ENCODE assay signal across 16 cellular contexts in genomic region chr12:54161481-54162437, GRCh38. TPM values are rescaled to one million over a fixed set of nuclear protein-coding genes. Genes with fewer than 3 reads are reported as not detected.
DNase-seq lines count a peak whose midpoint lies in the region; ATAC-seq, FAIRE-seq and TF ChIP-seq lines count a peak whose summit lies in the region.
"Had no signal": no experiment of that assay in that cellular context is flagged by ENCODE, and none has a peak within 500 bp of the region (broad histone marks: within the 10 kb centered on the region; RNA-seq: fewer than 3 reads in every experiment).

No MANE protein-coding gene starts in this region.

- H3K9me3 Mint-ChIP-seq in astrocyte (ENCODE audit: unreplicated experiment) (no peaks in the 10 kb centered on the region), mesothelial cell of epicardium (no peaks in the 10 kb centered on the region)

- ATAC-seq in heart left ventricle: no peak
- no peak for ATAC-seq in GM21360 (IDR thresholded peaks at IDR 0.05; ENCODE audit: unreplicated experiment)

- no peak overlapping the region for H3K9ac ChIP-seq in astrocyte (ENCODE audit: low read length)

- DNase-seq in NCI-H82 (lab: John Stamatoyannopoulos, UW) (peak; percentile 73), NCI-H82 treated with DMSO at 0.1 percent for 48 hours (lab: John Stamatoyannopoulos, UW; ENCODE audit: unreplicated experiment) (no peak), astrocyte (ENCODE audit: low read depth) (no peak), mesothelial cell of epicardium (ENCODE audit: low spot score in 2 of 2, unreplicated experiment in 2 of 2) (no peak), heart left ventricle (no peak), lower leg skin (ENCODE audit: low spot score in 2 of 2) (no peak), GM19238 (ENCODE audit: insufficient read length, low spot score) (no peak)
- DNase-seq: DMS 273 treated with DMSO at 0.1 percent for 48 hours, GDM1, H7, MV-4-11, NCI-H1436 treated with DMSO at 0.1 percent for 48 hours, NCI-H2081 had no signal

- H3K4me1 ChIP-seq in astrocyte (ENCODE audit: insufficient read depth, low read length) (no peaks in the 10 kb centered on the region), heart left ventricle (peaks cover 0 to 3% (median 0%) of the 10 kb centered on the region in 12 donors)

- H2AFZ ChIP-seq in astrocyte (ENCODE audit: low read depth, low read length): no peak overlapping the region

- H3K27me3 Mint-ChIP-seq in astrocyte (ENCODE audit: low read depth, unreplicated experiment) (peaks cover 86% of the 10 kb centered on the region), mesothelial cell of epicardium (ENCODE audit: low read depth) (no peaks in the 10 kb centered on the region)

- no peak overlapping the region for H3K4me2 ChIP-seq in astrocyte (ENCODE audit: low read length)

- H3K4me3 ChIP-seq in astrocyte (ENCODE audit: insufficient read depth, low read depth, low read length): no peak overlapping the region
- no peak overlapping the region for H3K4me3 ChIP-seq in heart left ventricle
- no peak overlapping the region for H3K4me3 ChIP-seq in lower leg skin (ENCODE audit: low read depth, poor library complexity, severe bottlenecking)

- H3K36me3 Mint-ChIP-seq in astrocyte (ENCODE audit: low read depth, unreplicated experiment) (peaks cover 3% of the 10 kb centered on the region), mesothelial cell of epicardium (no peaks in the 10 kb centered on the region)

- H3K36me3 ChIP-seq in astrocyte (ENCODE audit: insufficient read depth, low read length) (no peaks in the 10 kb centered on the region), heart left ventricle (no peaks in the 10 kb centered on the region)

- TF ChIP-seq POLR2A in heart left ventricle (IDR thresholded peaks at IDR 0.05) (no peak), lower leg skin (IDR thresholded peaks at IDR 0.05) (no peak)

- H3K27ac ChIP-seq in astrocyte (ENCODE audit: low read depth, low read length) (no peak overlapping the region), heart left ventricle (no peak overlapping the region)

- H3K4me3 Mint-ChIP-seq in astrocyte (ENCODE audit: unreplicated experiment) (no peak overlapping the region), mesothelial cell of epicardium (no peak overlapping the region)

- FAIRE-seq in astrocyte (lab: Jason Lieb, UNC): no peak
- FAIRE-seq: GM12891, GM18507 had no signal

- no peaks in the 10 kb centered on the region for H3K79me2 ChIP-seq in astrocyte (ENCODE audit: insufficient read depth, low read length)

- H3K27ac Mint-ChIP-seq in astrocyte (ENCODE audit: unreplicated experiment) (peak overlapping the region; percentile 69), mesothelial cell of epicardium (peak overlapping the region; percentile 85)

- TF ChIP-seq CTCF in astrocyte (IDR thresholded peaks at IDR 0.05; ENCODE audit: insufficient read depth, low read depth, low read length) (no peak), mesothelial cell of epicardium (IDR thresholded peaks at IDR 0.05; ENCODE audit: unreplicated experiment) (no peak), heart left ventricle (IDR thresholded peaks at IDR 0.05) (no peak), lower leg skin (IDR thresholded peaks at IDR 0.05) (no peak)

- intact Hi-C loops in heart left ventricle (cut with DNase I): no loop called here
- intact Hi-C loops in lower leg skin (cut with DNase I; ENCODE audit: low total_unique reads): no loop called here

- no peaks in the 10 kb centered on the region for H3K9me3 ChIP-seq in astrocyte (ENCODE audit: insufficient read depth, low read depth, low read length)
- no peaks in the 10 kb centered on the region for H3K9me3 ChIP-seq in heart left ventricle

- H3K4me1 Mint-ChIP-seq in astrocyte (ENCODE audit: low read depth, unreplicated experiment) (peaks cover 8% of the 10 kb centered on the region), mesothelial cell of epicardium (peaks cover 76% of the 10 kb centered on the region)

- 85 to 93% (median 89%) methylated on average over 5 of the region's 5 CpGs for WGBS in heart left ventricle, 4 donors
- WGBS in lower leg skin, 2 donors: 84 to 88% methylated on average over 5 of the region's 5 CpGs

- no peaks in the 10 kb centered on the region for H4K20me1 ChIP-seq in astrocyte (ENCODE audit: insufficient read depth, low read length)

- H3K27me3 ChIP-seq in astrocyte (ENCODE audit: insufficient read depth, low read length): peaks cover 17% of the 10 kb centered on the region
- peaks cover 0 to 56% (median 7%) of the 10 kb centered on the region in 9 donors for H3K27me3 ChIP-seq in heart left ventricle

RNA-seq across cellular contexts. Expression of gene SMUG1, which starts 27.0 kb away (rescaled TPM):
- total RNA-seq in astrocyte: 22.4 and 23.8 TPM in 2 replicates
- 39.5 to 47.1 TPM (median 46.1 TPM) in 3 replicates for total RNA-seq in mesothelial cell of epicardium
- total RNA-seq in heart left ventricle: 10 to 100 TPM; 10.5 to 18.9 (median 15.7) TPM
- polyA plus RNA-seq in heart left ventricle: 10 to 100 TPM; 13.3 to 21.9 TPM
- 10 to 100 TPM; 50.6 to 73.0 (median 55.4) TPM for total RNA-seq in lower leg skin
